In genomic region chr19:10769533-10770491, GRCh38 we compare ENCODE assay signal across 8 cellular contexts. TPM values are rescaled to one million over a fixed set of nuclear protein-coding genes. Genes with fewer than 3 reads are reported as not detected.
A peak's percentile ranks its signal among the peaks of the same experiment; 100 is the strongest.
DNase-seq lines count a peak whose midpoint lies in the region; ATAC-seq, FAIRE-seq and TF ChIP-seq lines count a peak whose summit lies in the region.

No MANE protein-coding gene starts in this region.

- H3K27me3 ChIP-seq in WERI-Rb-1 (ENCODE audit: insufficient read depth, low read depth, severe bottlenecking) = no peaks in the 10 kb centered on the region
- no peaks in the 10 kb centered on the region for H3K27me3 ChIP-seq in pancreas

- peak; percentile 20 for DNase-seq in HCEC 1CT
- peak; percentile 77 for DNase-seq in WERI-Rb-1
- DNase-seq in glutamatergic neuron = no peak
- peak in 4 of 6 donors; percentile 67 to 72 (median 69) for DNase-seq in pancreas
- no peak for DNase-seq in OCI-M2 (lab: John Stamatoyannopoulos, UW; ENCODE audit: unreplicated experiment)
- DNase-seq in HuH-7.5 (ENCODE audit: low spot score) = no peak
- no peak for DNase-seq in GDM1 (lab: John Stamatoyannopoulos, UW)

- H3K9me3 Mint-ChIP-seq in glutamatergic neuron (ENCODE audit: unreplicated experiment) = peaks cover 4% of the 10 kb centered on the region

- H3K4me3 Mint-ChIP-seq in glutamatergic neuron (ENCODE audit: unreplicated experiment) = peak overlapping the region; percentile 23

- peaks cover 7% of the 10 kb centered on the region for H3K4me1 Mint-ChIP-seq in glutamatergic neuron (ENCODE audit: low read depth, unreplicated experiment)

- 55 to 56% methylated on average over 21 of the region's 21 CpGs for WGBS in pancreas, 2 donors

- ATAC-seq in pancreas (peak; percentile 72 to 86 (median 85)), GM19463 (IDR thresholded peaks at IDR 0.05; ENCODE audit: unreplicated experiment) (no peak)

- no peak for FAIRE-seq in pancreas (lab: Jason Lieb, UNC)

- H3K36me3 Mint-ChIP-seq in glutamatergic neuron (ENCODE audit: unreplicated experiment) = peaks cover 6% of the 10 kb centered on the region

- intact Hi-C loops in pancreas (cut with DNase I) = no loop called here

- peaks cover 3% of the 10 kb centered on the region for H3K27me3 Mint-ChIP-seq in glutamatergic neuron (ENCODE audit: unreplicated experiment)

- H3K36me3 ChIP-seq in WERI-Rb-1 = peaks cover 62% of the 10 kb centered on the region
- peaks cover 0 to 13% (median 5%) of the 10 kb centered on the region in 3 donors for H3K36me3 ChIP-seq in pancreas

- peak overlapping the region; percentile 72 for H3K27ac ChIP-seq in WERI-Rb-1
- H3K27ac ChIP-seq in pancreas = peak overlapping the region; percentile 4 to 78 (median 50)

- H3K4me3 ChIP-seq in WERI-Rb-1 (ENCODE audit: low read depth, low read length) (no peak overlapping the region), pancreas (no peak overlapping the region)

- peak; percentile 73 for TF ChIP-seq CTCF in WERI-Rb-1 (IDR thresholded peaks at IDR 0.05; ENCODE audit: low read depth, low read length)
- TF ChIP-seq CTCF in glutamatergic neuron (IDR thresholded peaks at IDR 0.05; ENCODE audit: partially characterized antibody, unreplicated experiment) = no peak
- TF ChIP-seq CTCF in pancreas (IDR thresholded peaks at IDR 0.05) = peak in 1 of 4 donors; percentile 16

- peaks cover 46 to 53% (median 49%) of the 10 kb centered on the region in 3 donors for H3K4me1 ChIP-seq in pancreas

- H3K27ac Mint-ChIP-seq in glutamatergic neuron (ENCODE audit: unreplicated experiment) = peak overlapping the region; percentile 73

- no peaks in the 10 kb centered on the region for H3K9me3 ChIP-seq in WERI-Rb-1 (ENCODE audit: severe bottlenecking)
- H3K9me3 ChIP-seq in pancreas = no peaks in the 10 kb centered on the region

RNA-seq across cellular contexts. Expression of gene DNM2, which starts 51.9 kb away (rescaled TPM):
- total RNA-seq in glutamatergic neuron (ENCODE audit: unreplicated experiment) (227 TPM), pancreas (10 to 100 TPM; 52.5 to 94.8 (median 87.9) TPM)
- 100 to 1,000 TPM in 1 of 2 donors, 10 to 100 TPM in 1; 88.6 to 115 TPM for polyA plus RNA-seq in pancreas

Comparison
In these comparisons a context has a peak if more than half of its experiments do, and no peak if none do; other contexts are left out.
1. DNase-seq: peak in HCEC 1CT (single experiment), WERI-Rb-1 (single experiment) and pancreas (4 of 6); none in glutamatergic neuron (single experiment), OCI-M2 (single experiment), HuH-7.5 (single experiment) and GDM1 (single experiment).